8 cellular contexts compared by ENCODE assay signal in the genomic region with DNA sequence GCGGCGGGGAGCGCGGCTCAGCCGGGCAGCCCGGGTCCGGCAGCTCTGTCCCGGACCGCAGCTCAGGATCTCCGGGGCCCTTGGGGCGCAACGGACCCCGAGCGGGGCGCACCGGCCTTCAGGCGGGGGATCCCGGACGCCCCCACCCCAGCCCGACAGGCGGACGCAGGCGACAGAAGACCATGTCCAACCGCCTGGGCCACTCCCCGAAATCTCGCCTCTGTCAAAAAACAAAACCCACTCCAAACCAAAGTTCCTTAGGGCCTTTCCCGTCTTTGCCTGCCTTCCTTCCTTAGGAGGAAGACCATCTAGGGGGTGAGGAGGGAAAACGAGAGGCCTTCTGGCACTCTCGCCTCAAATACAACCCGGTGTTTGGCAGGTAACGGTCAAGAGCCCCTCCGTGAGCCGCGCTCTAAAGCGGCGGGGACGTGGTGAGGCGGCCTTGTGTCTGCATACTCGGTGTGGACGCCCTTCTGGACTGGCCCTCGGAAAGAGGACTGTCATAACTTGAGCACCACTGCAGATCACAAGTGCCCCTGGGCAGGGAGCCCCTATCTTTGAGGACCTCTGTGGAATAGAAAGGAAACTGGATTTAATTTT. TPM values are rescaled to one million over a fixed set of nuclear protein-coding genes. Genes with fewer than 3 reads are reported as not detected.
DNase-seq lines count a peak whose midpoint lies in the region; ATAC-seq, FAIRE-seq and TF ChIP-seq lines count a peak whose summit lies in the region.

No MANE protein-coding gene starts in this region.

- H2AFZ ChIP-seq in H1 (ENCODE audit: low read length): no peak overlapping the region; the same call in 1 of the 2 replicates

- no peak for TF ChIP-seq POLR2A in H1 (IDR thresholded peaks at IDR 0.05; ENCODE audit: control extremely low read depth in 1 of 2, low read depth in 2 of 2, low read length in 2 of 2)

- H3K14ac ChIP-seq in H1 (ENCODE audit: insufficient read length): no peak overlapping the region

- H3K36me3 ChIP-seq in H1 (ENCODE audit: control insufficient read depth in 2 of 4, insufficient read depth in 4 of 4, low read length in 3 of 4) (no peaks in the 10 kb centered on the region), mucosa of descending colon (ENCODE audit: low read depth) (no peaks in the 10 kb centered on the region)

- TF ChIP-seq RAD21 in H1 (IDR thresholded peaks at IDR 0.05 in 1 of 2, conservative IDR thresholded peaks at IDR 0.05 in 1 of 2; ENCODE audit: low read depth in 2 of 2, low read length in 2 of 2): no peak

- no peak for TF ChIP-seq EP300 in H1 (IDR thresholded peaks at IDR 0.05; ENCODE audit: borderline replicate concordance in 1 of 2, low read depth in 2 of 2, low read length in 2 of 2)

- CTCF ChIA-PET in H1 (lab: Charles Lee; ENCODE audit: partially characterized antibody): interaction anchor here (0.6 to 1.8 kb wide), 2 partner anchors 46 to 372 kb away, joined by 3 to 6 read pairs; no protein-coding TSS in a partner anchor

- peaks cover 0 to 4% (median 3%) of the 10 kb centered on the region in 4 experiments; a peak in 4 of 7 replicates for H3K4me1 ChIP-seq in H1 (replicated peaks in 1 of 4; ENCODE audit: control insufficient read depth in 3 of 4, insufficient read depth in 4 of 4, low read length in 3 of 4)
- peaks cover 10% of the 10 kb centered on the region for H3K4me1 ChIP-seq in mucosa of descending colon (ENCODE audit: low read depth)

- H2BK120ac ChIP-seq in H1 (replicated peaks; ENCODE audit: low read depth, low read length): no peak overlapping the region

- no peaks in the 10 kb centered on the region for H3K79me1 ChIP-seq in H1 (ENCODE audit: low read depth, low read length)

- H3K18ac ChIP-seq in H1 (ENCODE audit: extremely low read depth, low read length): no peak overlapping the region

- no peak overlapping the region for H3K56ac ChIP-seq in H1 (replicated peaks; ENCODE audit: insufficient read length, low read depth, low read length)

- H3K4me2 ChIP-seq in H1 (ENCODE audit: insufficient read depth in 1 of 2, low read depth in 2 of 2, low read length in 2 of 2): peak overlapping the region; percentile 67 to 82

- H3K9ac ChIP-seq in H1 (replicated peaks in 1 of 4; ENCODE audit: extremely low read depth in 1 of 4, low read depth in 3 of 4, low read length in 3 of 4): no peak overlapping the region

- no peak overlapping the region for H2AK5ac ChIP-seq in H1 (ENCODE audit: low read depth, low read length)

- POLR2A ChIA-PET in H1 (lab: Charles Lee; ENCODE audit: partially characterized antibody): interaction anchor here (1.2 to 1.9 kb wide), 3 partner anchors 10 to 73 kb away, joined by 4 to 10 read pairs (median 10); partner anchors contain the start of gene NFYB

- peaks cover 0 to 5% (median 0%) of the 10 kb centered on the region in 4 experiments; a peak in 3 of 7 replicates for H3K27me3 ChIP-seq in H1 (replicated peaks in 1 of 4; ENCODE audit: control insufficient read depth in 3 of 4, extremely low read depth in 1 of 4, insufficient read depth in 3 of 4, low read length in 3 of 4)

- no peak overlapping the region for H4K5ac ChIP-seq in H1 (ENCODE audit: insufficient read length, low read depth, low read length)

- H2BK5ac ChIP-seq in H1 (ENCODE audit: low read depth, low read length): 0 out of 2 replicates have a peak overlapping the region, but pooled peaks have one; percentile 60

- no peak overlapping the region for H4K8ac ChIP-seq in H1 (ENCODE audit: extremely low read depth, insufficient read depth, low read length)

- H3K4ac ChIP-seq in H1 (replicated peaks; ENCODE audit: insufficient read length, low read depth, low read length): no peak overlapping the region

- no peak overlapping the region for H2BK20ac ChIP-seq in H1 (ENCODE audit: low read length)

- H2BK15ac ChIP-seq in H1 (ENCODE audit: low read length): no peak overlapping the region

- H3K9me3 ChIP-seq in H1 (ENCODE audit: insufficient read depth in 2 of 2, low read depth in 1 of 2, low read length in 1 of 2) (no peaks in the 10 kb centered on the region), mucosa of descending colon (no peaks in the 10 kb centered on the region)

- H3K4me3 ChIP-seq in H1 (ENCODE audit: extremely low read depth in 1 of 4, insufficient read depth in 2 of 4, low read depth in 3 of 4, low read length in 4 of 4) (peak overlapping the region; percentile 76 to 97 (median 91)), mucosa of descending colon (peak overlapping the region; percentile 66)

- peaks cover 5% of the 10 kb centered on the region; the same call in 1 of the 2 replicates for H3K23me2 ChIP-seq in H1 (ENCODE audit: low read depth, low read length)

- H3K23ac ChIP-seq in H1 (ENCODE audit: insufficient read length): no peak overlapping the region

- DNase-seq in EL (peak; percentile 28), RPMI7951 (ENCODE audit: low read depth) (peak; percentile 15), H1 (ENCODE audit: low read depth in 1 of 2, low spot score in 2 of 2) (no peak), mucosa of descending colon (peak in 2 of 3 donors; percentile 22 to 41), NCI-H2107 treated with DMSO at 0.1 percent for 48 hours (lab: John Stamatoyannopoulos, UW; ENCODE audit: unreplicated experiment) (no peak)
- DNase-seq in stimulated activated naive CD4-positive, alpha-beta T cell treated with Interleukin-2 at 50 U/mL for 16 hours (lab: John Stamatoyannopoulos, UW): no peak

- no peak for FAIRE-seq in H1 (lab: Jason Lieb, UNC)

- H4K91ac ChIP-seq in H1 (replicated peaks; ENCODE audit: insufficient read length, low read length): no peak overlapping the region

- no peak for TF ChIP-seq CTCF in H1 (IDR thresholded peaks at IDR 0.05; ENCODE audit: control extremely low read depth in 1 of 3, insufficient read depth in 1 of 3, low read depth in 1 of 3, low read length in 3 of 3)
- TF ChIP-seq CTCF in mucosa of descending colon (IDR thresholded peaks at IDR 0.05): no peak

- intact Hi-C loops in mucosa of descending colon (cut with DNase I, micrococcal nuclease): no loop called here

- no peaks in the 10 kb centered on the region for H3K79me2 ChIP-seq in H1 (ENCODE audit: control insufficient read depth in 1 of 2, insufficient read depth in 2 of 2, low read length in 2 of 2)

- H2BK12ac ChIP-seq in H1 (ENCODE audit: low read depth, low read length): no peak overlapping the region

- H4K20me1 ChIP-seq in H1 (replicated peaks in 1 of 2; ENCODE audit: control insufficient read depth in 1 of 2, insufficient read depth in 2 of 2, low read length in 2 of 2): no peaks in the 10 kb centered on the region

- WGBS in H1 (ENCODE audit: extremely low coverage in 1 of 2, insufficient coverage in 1 of 2, insufficient read length in 1 of 2, insufficient replicate concordance in 2 of 2, low coverage in 1 of 2, low lambda C conversion rate in 2 of 2, missing lambda C conversion rate in 1 of 2), 2 experiments: 6% methylated on average over 31 of the region's 41 CpGs; no CpG with 5 or more reads in 1 of the 2 experiments

- no peak overlapping the region for H3K27ac ChIP-seq in H1 (ENCODE audit: low read depth, low read length)

- ATAC-seq in GM21723 (IDR thresholded peaks at IDR 0.05; ENCODE audit: unreplicated experiment) (peak; percentile 23), mucosa of descending colon (peak; percentile 27), GM21825 (IDR thresholded peaks at IDR 0.05; ENCODE audit: unreplicated experiment) (no peak)

TF ChIP-seq in H1, 55 proteins besides CTCF, POLR2A, EP300 and RAD21:
- peak in 1 of 2 experiments; percentile 83; a peak in 2 of 4 replicates for TF ChIP-seq HDAC2 (IDR thresholded peaks at IDR 0.05; ENCODE audit: borderline replicate concordance in 1 of 2, low read depth in 2 of 2, low read length in 2 of 2)
- no peak for TF ChIP-seq RNF2 (IDR thresholded peaks at IDR 0.05; ENCODE audit: borderline replicate concordance, low read depth, low read length, missing control alignments, poor library complexity, severe bottlenecking)
- no peak for TF ChIP-seq CTBP2 (IDR thresholded peaks at IDR 0.05; ENCODE audit: borderline replicate concordance, insufficient read depth, insufficient read length, low read length)
TF ChIP-seq in H1: peak in this region for 1.

RNA-seq across cellular contexts. Expression of gene HCFC2, which starts 0.6 kb away (rescaled TPM):
- total RNA-seq in RPMI7951 (2014; rRNA removed; shearing (Covaris generic)): 10.7 and 17.3 TPM in 2 replicates
- 1.8 and 2.5 TPM in 2 replicates for total RNA-seq in H1 (2021; fragmentation: NEBNext Ultra II Directional; extraction: Animal tissue kit (Norgen Biotek cat#: 25700))
- 0.46 and 0.62 TPM in 2 replicates for polyA plus RNA-seq in H1 (2011; rRNA removed)
- polyA plus RNA-seq in H1 (2011; cell fraction: cytosol; rRNA removed): 0.61 TPM
- polyA plus RNA-seq in H1 (2011; cell fraction: nucleus; rRNA removed): 0.36 TPM
- 0.53 to 1.2 TPM (median 0.65 TPM) in 4 replicates for polyA plus RNA-seq in H1 (2012, experiment 1 of 2)
- not detected for polyA plus RNA-seq in H1 (2012, experiment 2 of 2)
- polyA plus RNA-seq in H1 (2013, experiment 1 of 2): 0.81 TPM
- 0.68 TPM for polyA plus RNA-seq in H1 (2013, experiment 2 of 2)
- 1.0 and 2.4 TPM in 2 replicates for polyA minus RNA-seq in H1 (2011; rRNA and poly(A)+ RNA removed)
- polyA minus RNA-seq in H1 (2011; cell fraction: cytosol; rRNA and poly(A)+ RNA removed): 0.66 TPM
- polyA minus RNA-seq in H1 (2011; cell fraction: nucleus; rRNA and poly(A)+ RNA removed): 2.2 TPM
- total RNA-seq in mucosa of descending colon: 10 to 100 TPM; 13.8 to 31.9 (median 14.2) TPM

RNA-seq across cellular contexts. Expression of gene GLT8D2, which starts 15.0 kb away (rescaled TPM):
- total RNA-seq in RPMI7951 (2014; rRNA removed; shearing (Covaris generic)): 10.4 and 14.8 TPM in 2 replicates
- 5.7 and 6.8 TPM in 2 replicates for total RNA-seq in H1 (2021; fragmentation: NEBNext Ultra II Directional; extraction: Animal tissue kit (Norgen Biotek cat#: 25700))
- 5.0 and 9.8 TPM in 2 replicates for polyA plus RNA-seq in H1 (2011; rRNA removed)
- polyA plus RNA-seq in H1 (2011; cell fraction: cytosol; rRNA removed): 8.5 TPM
- polyA plus RNA-seq in H1 (2011; cell fraction: nucleus; rRNA removed): 4.3 TPM
- 6.5 to 9.6 TPM (median 7.9 TPM) in 4 replicates for polyA plus RNA-seq in H1 (2012, experiment 1 of 2)
- 1.5 TPM for polyA plus RNA-seq in H1 (2012, experiment 2 of 2)
- polyA plus RNA-seq in H1 (2013, experiment 1 of 2): 12.0 TPM
- 13.8 TPM for polyA plus RNA-seq in H1 (2013, experiment 2 of 2)
- 6.2 and 9.7 TPM in 2 replicates for polyA minus RNA-seq in H1 (2011; rRNA and poly(A)+ RNA removed)
- 5.1 TPM for polyA minus RNA-seq in H1 (2011; cell fraction: cytosol; rRNA and poly(A)+ RNA removed)
- 4.0 TPM for polyA minus RNA-seq in H1 (2011; cell fraction: nucleus; rRNA and poly(A)+ RNA removed)
- total RNA-seq in mucosa of descending colon: 10 to 100 TPM in 1 of 3 donors, 1 to 10 TPM in 2; 2.5 to 13.7 (median 4.4) TPM

Comparison
In these comparisons a context has a peak if more than half of its experiments do, and no peak if none do; other contexts are left out.
1. DNase-seq: peak in EL (single experiment), RPMI7951 (single experiment) and mucosa of descending colon (2 of 3); none in H1 (0 of 2), stimulated activated naive CD4-positive, alpha-beta T cell treated with Interleukin-2 at 50 U/mL for 16 hours (single experiment) and NCI-H2107 treated with DMSO at 0.1 percent for 48 hours (single experiment).